In genomic region chr17:38511126-38512108, GRCh38 we compare ENCODE assay signal across 9 cellular contexts.
A peak's percentile ranks its signal among the peaks of the same experiment; 100 is the strongest.
DNase-seq lines count a peak whose midpoint lies in the region; ATAC-seq and TF ChIP-seq lines count a peak whose summit lies in the region.
"Had no signal": no experiment of that assay in that cellular context is flagged by ENCODE, and none has a peak within 500 bp of the region (broad histone marks: within the 10 kb centered on the region; RNA-seq: fewer than 3 reads in every experiment).

No MANE protein-coding gene starts in this region.

- H3K4me3 ChIP-seq in adipocyte (ENCODE audit: low read length) = no peak overlapping the region

- no peak overlapping the region for H3K9ac ChIP-seq in adipocyte (ENCODE audit: low read length)

- peak overlapping the region in 4 of 5 donors; percentile 55 to 64 (median 62) for H3K4me3 Mint-ChIP-seq in immature natural killer cell

- peaks cover 11 to 12% of the 10 kb centered on the region in 2 donors for H3K4me1 Mint-ChIP-seq in immature natural killer cell

- H3K9me3 ChIP-seq in adipocyte (ENCODE audit: control insufficient read depth, low read length) = no peaks in the 10 kb centered on the region

- peaks cover 0 to 4% (median 0%) of the 10 kb centered on the region in 3 donors for H3K36me3 Mint-ChIP-seq in immature natural killer cell

- H3K27me3 ChIP-seq in adipocyte (replicated peaks; ENCODE audit: control insufficient read depth, insufficient read depth, low read length) = no peaks in the 10 kb centered on the region

- no peak for TF ChIP-seq CTCF in GM10266 (IDR thresholded peaks at IDR 0.05; ENCODE audit: control insufficient read depth, insufficient read depth, low read depth, missing control alignments)

- H3K27ac Mint-ChIP-seq in immature natural killer cell = no peak overlapping the region

- no peaks in the 10 kb centered on the region for H3K9me3 Mint-ChIP-seq in immature natural killer cell

- peaks cover 11% of the 10 kb centered on the region for H3K4me1 ChIP-seq in adipocyte (ENCODE audit: control insufficient read depth, insufficient read depth, low read length)

- peak; percentile 79 for DNase-seq in A172 (ENCODE audit: low spot score)
- peak; percentile 30 for DNase-seq in GM10266 (ENCODE audit: extremely low spot score)
- peak; percentile 60 for DNase-seq in adipocyte (ENCODE audit: low read depth)
- no peak for DNase-seq in immature natural killer cell
- no peak for DNase-seq in MV-4-11 (lab: John Stamatoyannopoulos, UW)
- DNase-seq in midbrain (lab: John Stamatoyannopoulos, UW) = no peak
- DNase-seq in NCI-H345 (lab: John Stamatoyannopoulos, UW) = no peak
- DNase-seq: effector memory CD4-positive, alpha-beta T cell had no signal

- peaks cover 10% of the 10 kb centered on the region for H3K36me3 ChIP-seq in adipocyte (ENCODE audit: control insufficient read depth, insufficient read depth, low read length, severe bottlenecking)

- ATAC-seq in GM18870 (IDR thresholded peaks at IDR 0.05; ENCODE audit: unreplicated experiment) = no peak

- peaks cover 15 to 36% (median 17%) of the 10 kb centered on the region in 3 donors for H3K27me3 Mint-ChIP-seq in immature natural killer cell (ENCODE audit: low read depth in 3 of 3)

Comparison
In these comparisons a context has a peak if more than half of its experiments do, and no peak if none do; other contexts are left out.
1. DNase-seq: peak in A172 (single experiment), GM10266 (single experiment) and adipocyte (single experiment); none in immature natural killer cell (0 of 3), MV-4-11 (single experiment), midbrain (single experiment) and NCI-H345 (single experiment).